1 cellular context compared by ENCODE assay signal in the genomic region with DNA sequence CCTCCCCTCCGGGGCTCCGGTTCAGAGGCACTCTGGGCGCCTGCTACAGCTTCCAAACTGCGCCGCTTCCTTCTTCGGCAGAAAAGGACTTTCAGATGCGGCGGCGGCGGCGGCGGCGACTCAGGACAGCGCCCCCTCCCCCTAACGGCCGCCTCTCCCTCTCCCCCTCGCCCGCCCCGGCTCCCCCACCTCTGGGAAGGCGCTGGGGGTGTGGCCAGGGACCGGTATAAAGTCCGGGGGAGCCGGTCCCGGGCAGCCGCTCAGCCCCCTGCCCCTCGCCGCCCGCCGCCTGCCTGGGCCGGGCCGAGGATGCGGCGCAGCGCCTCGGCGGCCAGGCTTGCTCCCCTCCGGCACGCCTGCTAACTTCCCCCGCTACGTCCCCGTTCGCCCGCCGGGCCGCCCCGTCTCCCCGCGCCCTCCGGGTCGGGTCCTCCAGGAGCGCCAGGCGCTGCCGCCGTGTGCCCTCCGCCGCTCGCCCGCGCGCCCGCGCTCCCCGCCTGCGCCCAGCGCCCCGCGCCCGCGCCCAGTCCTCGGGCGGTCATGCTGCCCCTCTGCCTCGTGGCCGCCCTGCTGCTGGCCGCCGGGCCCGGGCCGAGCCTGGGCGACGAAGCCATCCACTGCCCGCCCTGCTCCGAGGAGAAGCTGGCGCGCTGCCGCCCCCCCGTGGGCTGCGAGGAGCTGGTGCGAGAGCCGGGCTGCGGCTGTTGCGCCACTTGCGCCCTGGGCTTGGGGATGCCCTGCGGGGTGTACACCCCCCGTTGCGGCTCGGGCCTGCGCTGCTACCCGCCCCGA.
TF ChIP-seq lines count a peak whose summit lies in the region.

A gene (plus strand): TSS at position 255 of the 792 bp plus-strand sequence. CDS start 286 bp downstream, at position 541.

TF ChIP-seq in K562, 482 proteins besides CTCF, POLR2A, EP300 and RAD21 (continued from another document and continues in another):
- TF ChIP-seq, protein P1, sequence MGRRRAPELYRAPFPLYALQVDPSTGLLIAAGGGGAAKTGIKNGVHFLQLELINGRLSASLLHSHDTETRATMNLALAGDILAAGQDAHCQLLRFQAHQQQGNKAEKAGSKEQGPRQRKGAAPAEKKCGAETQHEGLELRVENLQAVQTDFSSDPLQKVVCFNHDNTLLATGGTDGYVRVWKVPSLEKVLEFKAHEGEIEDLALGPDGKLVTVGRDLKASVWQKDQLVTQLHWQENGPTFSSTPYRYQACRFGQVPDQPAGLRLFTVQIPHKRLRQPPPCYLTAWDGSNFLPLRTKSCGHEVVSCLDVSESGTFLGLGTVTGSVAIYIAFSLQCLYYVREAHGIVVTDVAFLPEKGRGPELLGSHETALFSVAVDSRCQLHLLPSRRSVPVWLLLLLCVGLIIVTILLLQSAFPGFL (CRISPR knock-in tag; IDR thresholded peaks at IDR 0.05), result no peak
- TF ChIP-seq, protein P2, sequence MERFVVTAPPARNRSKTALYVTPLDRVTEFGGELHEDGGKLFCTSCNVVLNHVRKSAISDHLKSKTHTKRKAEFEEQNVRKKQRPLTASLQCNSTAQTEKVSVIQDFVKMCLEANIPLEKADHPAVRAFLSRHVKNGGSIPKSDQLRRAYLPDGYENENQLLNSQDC (CRISPR knock-in tag; IDR thresholded peaks at IDR 0.05), result no peak
- TF ChIP-seq CBX3 (IDR thresholded peaks at IDR 0.05; ENCODE audit: borderline replicate concordance in 1 of 2, low read length in 2 of 2), result no peak
- TF ChIP-seq RBFOX2 (IDR thresholded peaks at IDR 0.05; ENCODE audit: low read depth, low read length), result peak; percentile 82
- no peak for TF ChIP-seq STAG1 (CRISPR knock-in tag; IDR thresholded peaks at IDR 0.05; ENCODE audit: borderline replicate concordance)
- TF ChIP-seq PHF21A (IDR thresholded peaks at IDR 0.05; ENCODE audit: borderline replicate concordance, low read depth), result no peak
- no peak for TF ChIP-seq ZEB2 (IDR thresholded peaks at IDR 0.05)
- TF ChIP-seq DNMT1 (IDR thresholded peaks at IDR 0.05), result no peak
- no peak for TF ChIP-seq SMAD3 (CRISPR knock-in tag; conservative IDR thresholded peaks at IDR 0.05)
- no peak for TF ChIP-seq ZNF311 (CRISPR knock-in tag; IDR thresholded peaks at IDR 0.05)
- TF ChIP-seq, protein P3, sequence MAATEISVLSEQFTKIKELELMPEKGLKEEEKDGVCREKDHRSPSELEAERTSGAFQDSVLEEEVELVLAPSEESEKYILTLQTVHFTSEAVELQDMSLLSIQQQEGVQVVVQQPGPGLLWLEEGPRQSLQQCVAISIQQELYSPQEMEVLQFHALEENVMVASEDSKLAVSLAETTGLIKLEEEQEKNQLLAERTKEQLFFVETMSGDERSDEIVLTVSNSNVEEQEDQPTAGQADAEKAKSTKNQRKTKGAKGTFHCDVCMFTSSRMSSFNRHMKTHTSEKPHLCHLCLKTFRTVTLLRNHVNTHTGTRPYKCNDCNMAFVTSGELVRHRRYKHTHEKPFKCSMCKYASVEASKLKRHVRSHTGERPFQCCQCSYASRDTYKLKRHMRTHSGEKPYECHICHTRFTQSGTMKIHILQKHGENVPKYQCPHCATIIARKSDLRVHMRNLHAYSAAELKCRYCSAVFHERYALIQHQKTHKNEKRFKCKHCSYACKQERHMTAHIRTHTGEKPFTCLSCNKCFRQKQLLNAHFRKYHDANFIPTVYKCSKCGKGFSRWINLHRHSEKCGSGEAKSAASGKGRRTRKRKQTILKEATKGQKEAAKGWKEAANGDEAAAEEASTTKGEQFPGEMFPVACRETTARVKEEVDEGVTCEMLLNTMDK (IDR thresholded peaks at IDR 0.05; ENCODE audit: borderline replicate concordance, insufficient read depth, low read depth, low read length, poor library complexity, severe bottlenecking), result peak; percentile 88
- TF ChIP-seq RBM34 (IDR thresholded peaks at IDR 0.05; ENCODE audit: borderline replicate concordance, insufficient read depth, low read length), result no peak
- TF ChIP-seq, protein P4, sequence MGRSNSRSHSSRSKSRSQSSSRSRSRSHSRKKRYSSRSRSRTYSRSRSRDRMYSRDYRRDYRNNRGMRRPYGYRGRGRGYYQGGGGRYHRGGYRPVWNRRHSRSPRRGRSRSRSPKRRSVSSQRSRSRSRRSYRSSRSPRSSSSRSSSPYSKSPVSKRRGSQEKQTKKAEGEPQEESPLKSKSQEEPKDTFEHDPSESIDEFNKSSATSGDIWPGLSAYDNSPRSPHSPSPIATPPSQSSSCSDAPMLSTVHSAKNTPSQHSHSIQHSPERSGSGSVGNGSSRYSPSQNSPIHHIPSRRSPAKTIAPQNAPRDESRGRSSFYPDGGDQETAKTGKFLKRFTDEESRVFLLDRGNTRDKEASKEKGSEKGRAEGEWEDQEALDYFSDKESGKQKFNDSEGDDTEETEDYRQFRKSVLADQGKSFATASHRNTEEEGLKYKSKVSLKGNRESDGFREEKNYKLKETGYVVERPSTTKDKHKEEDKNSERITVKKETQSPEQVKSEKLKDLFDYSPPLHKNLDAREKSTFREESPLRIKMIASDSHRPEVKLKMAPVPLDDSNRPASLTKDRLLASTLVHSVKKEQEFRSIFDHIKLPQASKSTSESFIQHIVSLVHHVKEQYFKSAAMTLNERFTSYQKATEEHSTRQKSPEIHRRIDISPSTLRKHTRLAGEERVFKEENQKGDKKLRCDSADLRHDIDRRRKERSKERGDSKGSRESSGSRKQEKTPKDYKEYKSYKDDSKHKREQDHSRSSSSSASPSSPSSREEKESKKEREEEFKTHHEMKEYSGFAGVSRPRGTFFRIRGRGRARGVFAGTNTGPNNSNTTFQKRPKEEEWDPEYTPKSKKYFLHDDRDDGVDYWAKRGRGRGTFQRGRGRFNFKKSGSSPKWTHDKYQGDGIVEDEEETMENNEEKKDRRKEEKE (IDR thresholded peaks at IDR 0.05; ENCODE audit: borderline replicate concordance in 1 of 2, control insufficient read depth in 1 of 2, low read depth in 2 of 2, low read length in 1 of 2), result no peak
- TF ChIP-seq, protein P5, sequence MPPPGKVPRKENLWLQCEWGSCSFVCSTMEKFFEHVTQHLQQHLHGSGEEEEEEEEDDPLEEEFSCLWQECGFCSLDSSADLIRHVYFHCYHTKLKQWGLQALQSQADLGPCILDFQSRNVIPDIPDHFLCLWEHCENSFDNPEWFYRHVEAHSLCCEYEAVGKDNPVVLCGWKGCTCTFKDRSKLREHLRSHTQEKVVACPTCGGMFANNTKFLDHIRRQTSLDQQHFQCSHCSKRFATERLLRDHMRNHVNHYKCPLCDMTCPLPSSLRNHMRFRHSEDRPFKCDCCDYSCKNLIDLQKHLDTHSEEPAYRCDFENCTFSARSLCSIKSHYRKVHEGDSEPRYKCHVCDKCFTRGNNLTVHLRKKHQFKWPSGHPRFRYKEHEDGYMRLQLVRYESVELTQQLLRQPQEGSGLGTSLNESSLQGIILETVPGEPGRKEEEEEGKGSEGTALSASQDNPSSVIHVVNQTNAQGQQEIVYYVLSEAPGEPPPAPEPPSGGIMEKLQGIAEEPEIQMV (tag; conservative IDR thresholded peaks at IDR 0.05; ENCODE audit: low read depth), result no peak
- TF ChIP-seq ZNF644 (tag; IDR thresholded peaks at IDR 0.05; ENCODE audit: low read depth), result no peak
- no peak for TF ChIP-seq CCAR2 (IDR thresholded peaks at IDR 0.05; ENCODE audit: low read depth, low read length)
- TF ChIP-seq, protein P6, sequence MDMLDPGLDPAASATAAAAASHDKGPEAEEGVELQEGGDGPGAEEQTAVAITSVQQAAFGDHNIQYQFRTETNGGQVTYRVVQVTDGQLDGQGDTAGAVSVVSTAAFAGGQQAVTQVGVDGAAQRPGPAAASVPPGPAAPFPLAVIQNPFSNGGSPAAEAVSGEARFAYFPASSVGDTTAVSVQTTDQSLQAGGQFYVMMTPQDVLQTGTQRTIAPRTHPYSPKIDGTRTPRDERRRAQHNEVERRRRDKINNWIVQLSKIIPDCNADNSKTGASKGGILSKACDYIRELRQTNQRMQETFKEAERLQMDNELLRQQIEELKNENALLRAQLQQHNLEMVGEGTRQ (CRISPR knock-in tag; IDR thresholded peaks at IDR 0.05), result no peak
- TF ChIP-seq GABPB2 (CRISPR knock-in tag; conservative IDR thresholded peaks at IDR 0.05), result no peak
- TF ChIP-seq, protein P7, sequence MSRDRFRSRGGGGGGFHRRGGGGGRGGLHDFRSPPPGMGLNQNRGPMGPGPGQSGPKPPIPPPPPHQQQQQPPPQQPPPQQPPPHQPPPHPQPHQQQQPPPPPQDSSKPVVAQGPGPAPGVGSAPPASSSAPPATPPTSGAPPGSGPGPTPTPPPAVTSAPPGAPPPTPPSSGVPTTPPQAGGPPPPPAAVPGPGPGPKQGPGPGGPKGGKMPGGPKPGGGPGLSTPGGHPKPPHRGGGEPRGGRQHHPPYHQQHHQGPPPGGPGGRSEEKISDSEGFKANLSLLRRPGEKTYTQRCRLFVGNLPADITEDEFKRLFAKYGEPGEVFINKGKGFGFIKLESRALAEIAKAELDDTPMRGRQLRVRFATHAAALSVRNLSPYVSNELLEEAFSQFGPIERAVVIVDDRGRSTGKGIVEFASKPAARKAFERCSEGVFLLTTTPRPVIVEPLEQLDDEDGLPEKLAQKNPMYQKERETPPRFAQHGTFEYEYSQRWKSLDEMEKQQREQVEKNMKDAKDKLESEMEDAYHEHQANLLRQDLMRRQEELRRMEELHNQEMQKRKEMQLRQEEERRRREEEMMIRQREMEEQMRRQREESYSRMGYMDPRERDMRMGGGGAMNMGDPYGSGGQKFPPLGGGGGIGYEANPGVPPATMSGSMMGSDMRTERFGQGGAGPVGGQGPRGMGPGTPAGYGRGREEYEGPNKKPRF (IDR thresholded peaks at IDR 0.05; ENCODE audit: low read depth, low read length), result no peak
- TF ChIP-seq ZNF445 (CRISPR knock-in tag; IDR thresholded peaks at IDR 0.05; ENCODE audit: low read depth), result no peak
- TF ChIP-seq NFRKB (IDR thresholded peaks at IDR 0.05; ENCODE audit: low read depth), result no peak
- no peak for TF ChIP-seq ZNF717 (CRISPR knock-in tag; IDR thresholded peaks at IDR 0.05)
- peak; percentile 40 for TF ChIP-seq RBBP5 (IDR thresholded peaks at IDR 0.05; ENCODE audit: borderline replicate concordance, insufficient read depth, low read length, poor library complexity, severe bottlenecking)
- TF ChIP-seq FOXA1 (IDR thresholded peaks at IDR 0.05; ENCODE audit: borderline replicate concordance), result no peak
- TF ChIP-seq CHD4 (IDR thresholded peaks at IDR 0.05; ENCODE audit: insufficient read depth, insufficient replicate concordance, low read depth, low read length, poor library complexity, severe bottlenecking), result no peak
- TF ChIP-seq, protein P8, sequence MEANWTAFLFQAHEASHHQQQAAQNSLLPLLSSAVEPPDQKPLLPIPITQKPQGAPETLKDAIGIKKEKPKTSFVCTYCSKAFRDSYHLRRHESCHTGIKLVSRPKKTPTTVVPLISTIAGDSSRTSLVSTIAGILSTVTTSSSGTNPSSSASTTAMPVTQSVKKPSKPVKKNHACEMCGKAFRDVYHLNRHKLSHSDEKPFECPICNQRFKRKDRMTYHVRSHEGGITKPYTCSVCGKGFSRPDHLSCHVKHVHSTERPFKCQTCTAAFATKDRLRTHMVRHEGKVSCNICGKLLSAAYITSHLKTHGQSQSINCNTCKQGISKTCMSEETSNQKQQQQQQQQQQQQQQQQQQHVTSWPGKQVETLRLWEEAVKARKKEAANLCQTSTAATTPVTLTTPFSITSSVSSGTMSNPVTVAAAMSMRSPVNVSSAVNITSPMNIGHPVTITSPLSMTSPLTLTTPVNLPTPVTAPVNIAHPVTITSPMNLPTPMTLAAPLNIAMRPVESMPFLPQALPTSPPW (CRISPR knock-in tag; IDR thresholded peaks at IDR 0.05), result peak; percentile 87
- no peak for TF ChIP-seq HNRNPH1 (optimal IDR thresholded peaks at IDR 0.05; ENCODE audit: low read depth, low read length)
- TF ChIP-seq, protein P9, sequence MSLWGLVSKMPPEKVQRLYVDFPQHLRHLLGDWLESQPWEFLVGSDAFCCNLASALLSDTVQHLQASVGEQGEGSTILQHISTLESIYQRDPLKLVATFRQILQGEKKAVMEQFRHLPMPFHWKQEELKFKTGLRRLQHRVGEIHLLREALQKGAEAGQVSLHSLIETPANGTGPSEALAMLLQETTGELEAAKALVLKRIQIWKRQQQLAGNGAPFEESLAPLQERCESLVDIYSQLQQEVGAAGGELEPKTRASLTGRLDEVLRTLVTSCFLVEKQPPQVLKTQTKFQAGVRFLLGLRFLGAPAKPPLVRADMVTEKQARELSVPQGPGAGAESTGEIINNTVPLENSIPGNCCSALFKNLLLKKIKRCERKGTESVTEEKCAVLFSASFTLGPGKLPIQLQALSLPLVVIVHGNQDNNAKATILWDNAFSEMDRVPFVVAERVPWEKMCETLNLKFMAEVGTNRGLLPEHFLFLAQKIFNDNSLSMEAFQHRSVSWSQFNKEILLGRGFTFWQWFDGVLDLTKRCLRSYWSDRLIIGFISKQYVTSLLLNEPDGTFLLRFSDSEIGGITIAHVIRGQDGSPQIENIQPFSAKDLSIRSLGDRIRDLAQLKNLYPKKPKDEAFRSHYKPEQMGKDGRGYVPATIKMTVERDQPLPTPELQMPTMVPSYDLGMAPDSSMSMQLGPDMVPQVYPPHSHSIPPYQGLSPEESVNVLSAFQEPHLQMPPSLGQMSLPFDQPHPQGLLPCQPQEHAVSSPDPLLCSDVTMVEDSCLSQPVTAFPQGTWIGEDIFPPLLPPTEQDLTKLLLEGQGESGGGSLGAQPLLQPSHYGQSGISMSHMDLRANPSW (CRISPR knock-in tag; IDR thresholded peaks at IDR 0.05), result 0 out of 2 replicates have a peak, but pooled peaks have one; percentile 46
- TF ChIP-seq FOXJ3 (CRISPR knock-in tag; IDR thresholded peaks at IDR 0.05), result no peak
- no peak for TF ChIP-seq ASH1L (IDR thresholded peaks at IDR 0.05; ENCODE audit: borderline replicate concordance, low read depth, partially characterized antibody)
- TF ChIP-seq ETV6 (IDR thresholded peaks at IDR 0.05; ENCODE audit: borderline replicate concordance in 1 of 2, low read depth in 2 of 2, low read length in 1 of 2), result no peak
- TF ChIP-seq ETV6 (CRISPR knock-in tag; IDR thresholded peaks at IDR 0.05; ENCODE audit: borderline replicate concordance), result no peak
- no peak for TF ChIP-seq RFX5 (IDR thresholded peaks at IDR 0.05; ENCODE audit: low read depth, low read length)
- TF ChIP-seq, protein P10, sequence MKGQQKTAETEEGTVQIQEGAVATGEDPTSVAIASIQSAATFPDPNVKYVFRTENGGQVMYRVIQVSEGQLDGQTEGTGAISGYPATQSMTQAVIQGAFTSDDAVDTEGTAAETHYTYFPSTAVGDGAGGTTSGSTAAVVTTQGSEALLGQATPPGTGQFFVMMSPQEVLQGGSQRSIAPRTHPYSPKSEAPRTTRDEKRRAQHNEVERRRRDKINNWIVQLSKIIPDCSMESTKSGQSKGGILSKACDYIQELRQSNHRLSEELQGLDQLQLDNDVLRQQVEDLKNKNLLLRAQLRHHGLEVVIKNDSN (CRISPR knock-in tag; IDR thresholded peaks at IDR 0.05), result no peak
- TF ChIP-seq ZFP30 (CRISPR knock-in tag; IDR thresholded peaks at IDR 0.05; ENCODE audit: borderline replicate concordance), result no peak
- no peak for TF ChIP-seq MAFK (IDR thresholded peaks at IDR 0.05; ENCODE audit: low read length)
- TF ChIP-seq GATAD2A (IDR thresholded peaks at IDR 0.05), result no peak
- peak; percentile 29; the same call in 1 of the 2 replicates for TF ChIP-seq HCFC1 (IDR thresholded peaks at IDR 0.05; ENCODE audit: low read depth, low read length)
- TF ChIP-seq ZNF696 (CRISPR knock-in tag; conservative IDR thresholded peaks at IDR 0.05), result no peak
- no peak for TF ChIP-seq CBX5 (IDR thresholded peaks at IDR 0.05; ENCODE audit: borderline replicate concordance, low read depth)
- no peak for TF ChIP-seq ARNT (IDR thresholded peaks at IDR 0.05)
- no peak for TF ChIP-seq ZC3H11A (IDR thresholded peaks at IDR 0.05; ENCODE audit: low read depth, low read length)
- peak in 2 of 3 experiments; percentile 68 to 85 for TF ChIP-seq YY1 (IDR thresholded peaks at IDR 0.05; ENCODE audit: borderline replicate concordance in 1 of 3, control insufficient read depth in 1 of 3, extremely low read depth in 1 of 3, insufficient read depth in 3 of 3, insufficient read length in 1 of 3, insufficient replicate concordance in 2 of 3, low read depth in 1 of 3, low read length in 2 of 3)
- no peak for TF ChIP-seq ZFP36 (IDR thresholded peaks at IDR 0.05; ENCODE audit: low read depth, low read length, partially characterized antibody)
- TF ChIP-seq GABPA (tag; conservative IDR thresholded peaks at IDR 0.05; ENCODE audit: low read depth), result no peak
